26 cellular contexts compared by ENCODE assay signal in the genomic region with DNA sequence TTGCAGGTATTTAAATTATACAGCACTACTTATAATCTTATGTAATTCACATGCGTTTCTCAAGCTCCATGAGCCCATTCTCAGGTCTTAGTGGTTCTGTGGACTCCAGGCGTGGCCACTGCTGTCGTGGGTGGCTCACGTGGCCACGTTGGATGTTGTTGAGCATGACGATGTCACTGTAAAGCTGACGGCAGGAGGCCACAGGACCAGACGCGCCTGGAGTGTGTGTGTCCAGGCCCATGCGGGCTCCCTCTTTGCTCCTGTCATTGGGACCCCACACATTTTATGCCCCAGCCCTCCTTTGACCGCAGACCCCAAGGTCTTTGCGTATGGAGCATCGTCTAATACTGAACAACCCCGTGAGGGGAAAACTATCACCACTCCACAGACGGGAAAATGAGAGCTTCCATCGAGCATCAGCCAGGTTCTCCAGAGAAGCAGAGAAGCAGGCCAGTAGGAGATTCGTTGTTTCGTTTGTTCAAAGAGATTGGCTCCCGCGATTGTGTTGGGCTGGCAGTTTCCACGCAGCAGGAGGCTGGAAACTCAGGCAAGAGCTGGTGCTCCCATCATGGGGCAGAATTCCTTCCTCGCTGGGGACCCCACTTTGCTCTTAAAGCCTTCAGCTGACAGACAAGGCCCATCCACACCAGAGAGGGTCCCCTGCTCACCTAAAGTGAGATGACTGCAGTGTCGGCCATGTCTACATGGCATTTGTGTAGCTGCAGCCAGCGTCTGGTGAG.
"Had no signal": no experiment of that assay in that cellular context is flagged by ENCODE, and none has a peak within 500 bp of the region (broad histone marks: within the 10 kb centered on the region; RNA-seq: fewer than 3 reads in every experiment).

No MANE protein-coding gene starts in this region.

- H3K4me1 ChIP-seq: adrenal gland, body of pancreas, left ventricle myocardium inferior, parathyroid adenoma, upper lobe of left lung had no signal

- H3K36me3 Mint-ChIP-seq: activated naive CD8-positive, alpha-beta T cell treated with anti-CD3 and anti-CD28 coated beads for 36 hours had no signal

- H3K27ac Mint-ChIP-seq: activated CD4-positive, alpha-beta memory T cell treated with anti-CD3 and anti-CD28 coated beads, Interleukin-2, amount 10 ng/mL, durations not matched to agents 7 days and 5 days; activated CD4-positive, alpha-beta T cell treated with anti-CD3 and anti-CD28 coated beads, Interleukin-2, amount 10 ng/mL, durations not matched to agents 7 days and 5 days; activated naive CD4-positive, alpha-beta T cell treated with anti-CD3 and anti-CD28 coated beads for 36 hours; activated naive CD8-positive, alpha-beta T cell treated with anti-CD3 and anti-CD28 coated beads for 36 hours; effector memory CD8-positive, alpha-beta T cell; nephron; T-helper 1 cell treated with Interleukin-12 subunit alpha and Interleukin-12 subunit beta and Interleukin-4 antibody, amounts not matched to agents 30 μg/mL and 1 μg/mL, for 36 hours had no signal

- H3K36me3 ChIP-seq: adrenal gland, left ventricle myocardium inferior, upper lobe of left lung had no signal

- H3K4me3 ChIP-seq: adrenal gland, body of pancreas, coronary artery, dorsolateral prefrontal cortex, left ventricle myocardium inferior, SK-N-MC, upper lobe of left lung had no signal

- DNase-seq: activated CD4-positive, alpha-beta memory T cell treated with anti-CD3 and anti-CD28 coated beads, Interleukin-2, amount 10 ng/mL, durations not matched to agents 7 days and 5 days; activated CD4-positive, alpha-beta T cell treated with anti-CD3 and anti-CD28 coated beads for 1 hour; activated CD4-positive, alpha-beta T cell treated with anti-CD3 and anti-CD28 coated beads, Interleukin-2, amount 10 ng/mL, durations not matched to agents 7 days and 5 days; activated effector memory CD4-positive, alpha-beta T cell treated with anti-CD3 and anti-CD28 coated beads, Interleukin-2, amount 50 U/mL, for 16 hours; activated naive CD4-positive, alpha-beta T cell treated with anti-CD3 and anti-CD28 coated beads for 36 hours; activated naive CD8-positive, alpha-beta T cell treated with anti-CD3 and anti-CD28 coated beads for 36 hours; aorta; body of pancreas; cerebellar nuclear complex; effector memory CD8-positive, alpha-beta T cell; foreskin fibroblast; kidney glomerular epithelial cell; left ventricle myocardium inferior; right cardiac atrium; stimulated activated CD4-positive, alpha-beta T cell treated with anti-CD3 and anti-CD28 coated beads, Interleukin-2, amount 100 ng/mL, for 48 hours; stimulated activated naive CD4-positive, alpha-beta T cell treated with Interleukin-2 at 50 U/mL for 16 hours; SW 1271; T-helper 9 cell had no signal

- H3K9me3 Mint-ChIP-seq: activated CD4-positive, alpha-beta memory T cell treated with anti-CD3 and anti-CD28 coated beads, Interleukin-2, amount 10 ng/mL, durations not matched to agents 7 days and 5 days; activated CD4-positive, alpha-beta T cell treated with anti-CD3 and anti-CD28 coated beads, Interleukin-2, amount 10 ng/mL, durations not matched to agents 7 days and 5 days; activated naive CD4-positive, alpha-beta T cell treated with anti-CD3 and anti-CD28 coated beads for 36 hours; activated naive CD8-positive, alpha-beta T cell treated with anti-CD3 and anti-CD28 coated beads for 36 hours; effector memory CD8-positive, alpha-beta T cell; nephron; T-helper 1 cell treated with Interleukin-12 subunit alpha and Interleukin-12 subunit beta and Interleukin-4 antibody, amounts not matched to agents 30 μg/mL and 1 μg/mL, for 36 hours had no signal

- H3K27me3 Mint-ChIP-seq: activated CD4-positive, alpha-beta memory T cell treated with anti-CD3 and anti-CD28 coated beads, Interleukin-2, amount 10 ng/mL, durations not matched to agents 7 days and 5 days; activated CD4-positive, alpha-beta T cell treated with anti-CD3 and anti-CD28 coated beads, Interleukin-2, amount 10 ng/mL, durations not matched to agents 7 days and 5 days; activated naive CD8-positive, alpha-beta T cell treated with anti-CD3 and anti-CD28 coated beads for 36 hours had no signal

- H3K9ac ChIP-seq: parathyroid adenoma had no signal

- H2AFZ ChIP-seq: parathyroid adenoma had no signal

- H3K27ac ChIP-seq: adrenal gland, body of pancreas, coronary artery, dorsolateral prefrontal cortex, left ventricle myocardium inferior, parathyroid adenoma, SK-N-MC, upper lobe of left lung had no signal

- H3K9me3 ChIP-seq: adrenal gland, body of pancreas, left ventricle myocardium inferior, upper lobe of left lung had no signal

- H3K4me1 Mint-ChIP-seq: activated CD4-positive, alpha-beta memory T cell treated with anti-CD3 and anti-CD28 coated beads, Interleukin-2, amount 10 ng/mL, durations not matched to agents 7 days and 5 days; activated CD4-positive, alpha-beta T cell treated with anti-CD3 and anti-CD28 coated beads, Interleukin-2, amount 10 ng/mL, durations not matched to agents 7 days and 5 days; activated naive CD8-positive, alpha-beta T cell treated with anti-CD3 and anti-CD28 coated beads for 36 hours; nephron had no signal

- H3K27me3 ChIP-seq: body of pancreas, upper lobe of left lung had no signal

- H3K4me3 Mint-ChIP-seq: activated CD4-positive, alpha-beta memory T cell treated with anti-CD3 and anti-CD28 coated beads, Interleukin-2, amount 10 ng/mL, durations not matched to agents 7 days and 5 days; activated CD4-positive, alpha-beta T cell treated with anti-CD3 and anti-CD28 coated beads, Interleukin-2, amount 10 ng/mL, durations not matched to agents 7 days and 5 days; activated naive CD4-positive, alpha-beta T cell treated with anti-CD3 and anti-CD28 coated beads for 36 hours; activated naive CD8-positive, alpha-beta T cell treated with anti-CD3 and anti-CD28 coated beads for 36 hours; effector memory CD8-positive, alpha-beta T cell; nephron; T-helper 1 cell treated with Interleukin-12 subunit alpha and Interleukin-12 subunit beta and Interleukin-4 antibody, amounts not matched to agents 30 μg/mL and 1 μg/mL, for 36 hours had no signal
